In genomic region chr12:70660620-70661219, GRCh38 we compare ENCODE assay signal across 1 cellular context.
A peak's percentile ranks its signal among the peaks of the same experiment; 100 is the strongest.
TF ChIP-seq lines count a peak whose summit lies in the region.

No MANE protein-coding gene starts in this region.

TF ChIP-seq in SK-N-SH, 30 proteins besides CTCF, POLR2A, EP300 and RAD21 (continued from another document):
- TF ChIP-seq, protein P1, sequence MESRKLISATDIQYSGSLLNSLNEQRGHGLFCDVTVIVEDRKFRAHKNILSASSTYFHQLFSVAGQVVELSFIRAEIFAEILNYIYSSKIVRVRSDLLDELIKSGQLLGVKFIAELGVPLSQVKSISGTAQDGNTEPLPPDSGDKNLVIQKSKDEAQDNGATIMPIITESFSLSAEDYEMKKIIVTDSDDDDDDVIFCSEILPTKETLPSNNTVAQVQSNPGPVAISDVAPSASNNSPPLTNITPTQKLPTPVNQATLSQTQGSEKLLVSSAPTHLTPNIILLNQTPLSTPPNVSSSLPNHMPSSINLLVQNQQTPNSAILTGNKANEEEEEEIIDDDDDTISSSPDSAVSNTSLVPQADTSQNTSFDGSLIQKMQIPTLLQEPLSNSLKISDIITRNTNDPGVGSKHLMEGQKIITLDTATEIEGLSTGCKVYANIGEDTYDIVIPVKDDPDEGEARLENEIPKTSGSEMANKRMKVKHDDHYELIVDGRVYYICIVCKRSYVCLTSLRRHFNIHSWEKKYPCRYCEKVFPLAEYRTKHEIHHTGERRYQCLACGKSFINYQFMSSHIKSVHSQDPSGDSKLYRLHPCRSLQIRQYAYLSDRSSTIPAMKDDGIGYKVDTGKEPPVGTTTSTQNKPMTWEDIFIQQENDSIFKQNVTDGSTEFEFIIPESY (IDR thresholded peaks at IDR 0.05; ENCODE audit: borderline replicate concordance, low read depth) = no peak
- TF ChIP-seq, protein P2, sequence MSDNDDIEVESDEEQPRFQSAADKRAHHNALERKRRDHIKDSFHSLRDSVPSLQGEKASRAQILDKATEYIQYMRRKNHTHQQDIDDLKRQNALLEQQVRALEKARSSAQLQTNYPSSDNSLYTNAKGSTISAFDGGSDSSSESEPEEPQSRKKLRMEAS (IDR thresholded peaks at IDR 0.05; ENCODE audit: low read depth) = peak; percentile 85
- TF ChIP-seq GABPA (IDR thresholded peaks at IDR 0.05; ENCODE audit: low read depth) (no peak), POLR2AphosphoS5 (IDR thresholded peaks at IDR 0.05; ENCODE audit: low read depth, low read length) (peak; percentile 45; the same call in 1 of the 2 replicates), SIN3A (IDR thresholded peaks at IDR 0.05; ENCODE audit: borderline replicate concordance, low read depth, low read length) (no peak), JUND (IDR thresholded peaks at IDR 0.05) (peak; percentile 37; the same call in 1 of the 2 replicates), TCF12 (IDR thresholded peaks at IDR 0.05) (peak; percentile 69), MEF2A (IDR thresholded peaks at IDR 0.05; ENCODE audit: borderline replicate concordance, low read depth) (peak; percentile 91; the same call in 1 of the 2 replicates)
